In genomic region chr1:159339517-159339916, GRCh38 we compare ENCODE assay signal across 25 cellular contexts. TPM values are rescaled to one million over a fixed set of nuclear protein-coding genes. Genes with fewer than 3 reads are reported as not detected.
DNase-seq lines count a peak whose midpoint lies in the region; ATAC-seq and TF ChIP-seq lines count a peak whose summit lies in the region.
"Had no signal": no experiment of that assay in that cellular context is flagged by ENCODE, and none has a peak within 500 bp of the region (broad histone marks: within the 10 kb centered on the region; RNA-seq: fewer than 3 reads in every experiment).

No MANE protein-coding gene starts in this region.

- H3K27me3 Mint-ChIP-seq in naive thymus-derived CD4-positive, alpha-beta T cell, result peaks cover 0 to 26% (median 20%) of the 10 kb centered on the region in 5 donors
- H3K27me3 Mint-ChIP-seq in endodermal cell (ENCODE audit: insufficient read depth), result no peaks in the 10 kb centered on the region

- TF ChIP-seq CTCF in cardiac fibroblast (IDR thresholded peaks at IDR 0.05; ENCODE audit: low read depth, low read length) (no peak), endodermal cell (conservative IDR thresholded peaks at IDR 0.05) (no peak), left ventricle myocardium inferior (IDR thresholded peaks at IDR 0.05; ENCODE audit: borderline replicate concordance) (no peak), mucosa of descending colon (IDR thresholded peaks at IDR 0.05) (no peak)

- H3K27ac ChIP-seq in naive thymus-derived CD4-positive, alpha-beta T cell (ENCODE audit: low read depth, low read length), result no peak overlapping the region
- H3K27ac ChIP-seq in endodermal cell (ENCODE audit: low read depth, low read length) (no peak overlapping the region), left ventricle myocardium inferior (replicated peaks) (no peak overlapping the region)
- H3K27ac ChIP-seq: heart right ventricle, sigmoid colon, VCaP had no signal

- no peaks in the 10 kb centered on the region for H3K9me3 ChIP-seq in naive thymus-derived CD4-positive, alpha-beta T cell (ENCODE audit: control insufficient read depth in 2 of 3, low read length in 3 of 3)
- H3K9me3 ChIP-seq in endodermal cell (ENCODE audit: control insufficient read depth, low read length), result no peaks in the 10 kb centered on the region
- no peaks in the 10 kb centered on the region for H3K9me3 ChIP-seq in left ventricle myocardium inferior (replicated peaks)
- no peaks in the 10 kb centered on the region for H3K9me3 ChIP-seq in mucosa of descending colon
- H3K9me3 ChIP-seq: sigmoid colon had no signal

- H3K36me3 ChIP-seq in naive thymus-derived CD4-positive, alpha-beta T cell (ENCODE audit: control insufficient read depth in 2 of 3, insufficient read depth in 3 of 3, low read length in 3 of 3), result no peaks in the 10 kb centered on the region
- H3K36me3 ChIP-seq in endodermal cell (ENCODE audit: control insufficient read depth, insufficient read depth, low read length) (no peaks in the 10 kb centered on the region), left ventricle myocardium inferior (no peaks in the 10 kb centered on the region), mucosa of descending colon (ENCODE audit: low read depth) (no peaks in the 10 kb centered on the region)
- H3K36me3 ChIP-seq: heart right ventricle, sigmoid colon had no signal

- no peak overlapping the region for H3K4me3 Mint-ChIP-seq in naive thymus-derived CD4-positive, alpha-beta T cell
- H3K4me3 Mint-ChIP-seq in endodermal cell, result no peak overlapping the region
- H3K4me3 Mint-ChIP-seq: CD4-positive, CD25-positive, alpha-beta regulatory T cell; H9; immature natural killer cell; natural killer cell; stimulated activated effector memory CD8-positive, alpha-beta T cell treated with anti-CD3 and anti-CD28 coated beads, Interleukin-12 subunit alpha, Interleukin-12 subunit beta, amount 100 ng/mL, for 72 hours; T-cell had no signal

- DNase-seq in Caki2 (ENCODE audit: low read depth) (peak; percentile 3), NCI-H226 (peak; percentile 87), cardiac fibroblast (ENCODE audit: low read depth in 2 of 2) (peak; percentile 29 to 52), endodermal cell (no peak), left ventricle myocardium inferior (no peak), mucosa of descending colon (no peak), NCI-H2029 treated with DMSO at 0.1 percent for 48 hours (lab: John Stamatoyannopoulos, UW) (no peak)
- no peak for DNase-seq in naive thymus-derived CD4-positive, alpha-beta T cell
- DNase-seq: activated CD4-positive, alpha-beta T cell treated with anti-CD3 and anti-CD28 coated beads, Interleukin-2, amount 50 U/mL, for 1 hour; activated CD8-positive, alpha-beta memory T cell treated with anti-CD3 and anti-CD28 coated beads, Interleukin-2, amount 50 U/mL, for 4 hours; CD4-positive, CD25-positive, alpha-beta regulatory T cell; DMS53; H9; heart right ventricle; immature natural killer cell; mammary epithelial cell; natural killer cell; NCI-H1417 treated with DMSO at 0.1 percent for 48 hours; NCI-H526; Right ventricle myocardium superior; sigmoid colon; T-cell had no signal

- no peaks in the 10 kb centered on the region for H3K4me1 ChIP-seq in naive thymus-derived CD4-positive, alpha-beta T cell (ENCODE audit: control insufficient read depth in 2 of 2, insufficient read depth in 2 of 2, low read length in 2 of 2)
- peaks cover 6% of the 10 kb centered on the region for H3K4me1 ChIP-seq in endodermal cell (ENCODE audit: control insufficient read depth, insufficient read depth, low read length)
- no peaks in the 10 kb centered on the region for H3K4me1 ChIP-seq in left ventricle myocardium inferior
- no peaks in the 10 kb centered on the region for H3K4me1 ChIP-seq in mucosa of descending colon (ENCODE audit: low read depth)
- H3K4me1 ChIP-seq: heart right ventricle, sigmoid colon had no signal

- no peak overlapping the region for H3K27ac Mint-ChIP-seq in naive thymus-derived CD4-positive, alpha-beta T cell
- no peak overlapping the region for H3K27ac Mint-ChIP-seq in endodermal cell
- H3K27ac Mint-ChIP-seq: CD4-positive, CD25-positive, alpha-beta regulatory T cell; H9; immature natural killer cell; natural killer cell; stimulated activated effector memory CD8-positive, alpha-beta T cell treated with anti-CD3 and anti-CD28 coated beads, Interleukin-12 subunit alpha, Interleukin-12 subunit beta, amount 100 ng/mL, for 72 hours; T-cell had no signal

- intact Hi-C loops in naive thymus-derived CD4-positive, alpha-beta T cell (cut with micrococcal nuclease), result no loop called here
- intact Hi-C loops in left ventricle myocardium inferior (cut with micrococcal nuclease) (no loop called here), mucosa of descending colon (cut with DNase I, micrococcal nuclease) (no loop called here)

- 45 to 67% methylated on average over 1 of the region's 1 CpG for WGBS in endodermal cell (ENCODE audit: insufficient coverage in 1 of 2, insufficient read length in 1 of 2), 2 experiments

- CTCF ChIA-PET in naive thymus-derived CD4-positive, alpha-beta T cell (lab: Charles Lee), result no interaction called here

- POLR2A ChIA-PET in naive thymus-derived CD4-positive, alpha-beta T cell (lab: Charles Lee), result no interaction called here

- in situ Hi-C loops in Caki2 (cut with HindIII; ENCODE audit: low pct_unique_long_range_greater_than_20kb, low sequenced_read_pairs), result no loop called here

- H3K36me3 Mint-ChIP-seq in naive thymus-derived CD4-positive, alpha-beta T cell, result no peaks in the 10 kb centered on the region
- H3K36me3 Mint-ChIP-seq in endodermal cell (ENCODE audit: low read depth), result no peaks in the 10 kb centered on the region
- H3K36me3 Mint-ChIP-seq: CD4-positive, CD25-positive, alpha-beta regulatory T cell; immature natural killer cell; natural killer cell; stimulated activated effector memory CD8-positive, alpha-beta T cell treated with anti-CD3 and anti-CD28 coated beads, Interleukin-12 subunit alpha, Interleukin-12 subunit beta, amount 100 ng/mL, for 72 hours; T-cell had no signal

- peak; percentile 42 for ATAC-seq in naive thymus-derived CD4-positive, alpha-beta T cell
- ATAC-seq in mucosa of descending colon, result no peak
- ATAC-seq: heart right ventricle; natural killer cell; stimulated activated effector memory CD8-positive, alpha-beta T cell treated with anti-CD3 and anti-CD28 coated beads, Interleukin-12 subunit alpha, Interleukin-12 subunit beta, amount 100 ng/mL, for 72 hours; T-cell had no signal

- H3K4me1 Mint-ChIP-seq in naive thymus-derived CD4-positive, alpha-beta T cell, result no peaks in the 10 kb centered on the region
- H3K4me1 Mint-ChIP-seq in endodermal cell, result peaks cover 10% of the 10 kb centered on the region
- H3K4me1 Mint-ChIP-seq: stimulated activated effector memory CD8-positive, alpha-beta T cell treated with anti-CD3 and anti-CD28 coated beads, Interleukin-12 subunit alpha, Interleukin-12 subunit beta, amount 100 ng/mL, for 72 hours; T-cell had no signal

- H3K27me3 ChIP-seq in naive thymus-derived CD4-positive, alpha-beta T cell (ENCODE audit: control insufficient read depth in 2 of 2, insufficient read depth in 2 of 2, low read length in 2 of 2), result no peaks in the 10 kb centered on the region
- H3K27me3 ChIP-seq in endodermal cell (ENCODE audit: control insufficient read depth, insufficient read depth, low read length, poor library complexity, severe bottlenecking) (no peaks in the 10 kb centered on the region), left ventricle myocardium inferior (ENCODE audit: low read depth) (no peaks in the 10 kb centered on the region)
- H3K27me3 ChIP-seq: heart right ventricle, sigmoid colon had no signal

- peaks cover 0 to 14% (median 3%) of the 10 kb centered on the region in 11 donors for H3K9me3 Mint-ChIP-seq in naive thymus-derived CD4-positive, alpha-beta T cell
- peaks cover 25% of the 10 kb centered on the region for H3K9me3 Mint-ChIP-seq in endodermal cell
- H3K9me3 Mint-ChIP-seq: immature natural killer cell; natural killer cell; stimulated activated effector memory CD8-positive, alpha-beta T cell treated with anti-CD3 and anti-CD28 coated beads, Interleukin-12 subunit alpha, Interleukin-12 subunit beta, amount 100 ng/mL, for 72 hours had no signal

- no peak overlapping the region for H3K9ac ChIP-seq in endodermal cell (ENCODE audit: extremely low read depth, low read length, poor library complexity, severe bottlenecking)

- H3K4me3 ChIP-seq in cardiac fibroblast (replicated peaks in 1 of 2; ENCODE audit: low read depth in 2 of 2, low read length in 2 of 2), result no peak overlapping the region
- H3K4me3 ChIP-seq in naive thymus-derived CD4-positive, alpha-beta T cell (ENCODE audit: low read length), result no peak overlapping the region
- H3K4me3 ChIP-seq in endodermal cell (ENCODE audit: low read length), result no peak overlapping the region
- H3K4me3 ChIP-seq in left ventricle myocardium inferior, result no peak overlapping the region
- H3K4me3 ChIP-seq in mucosa of descending colon, result no peak overlapping the region
- H3K4me3 ChIP-seq: heart right ventricle, sigmoid colon had no signal

RNA-seq across cellular contexts. Expression of gene FCER1A, which starts 37.4 kb away (rescaled TPM):
- total RNA-seq in Caki2 (2014; rRNA removed; shearing (Covaris generic); ENCODE audit: low replicate concordance), result not detected in 2 replicates
- total RNA-seq in naive thymus-derived CD4-positive, alpha-beta T cell, result 10 to 100 TPM in 2 of 5 experiments, under 1 TPM in 2, not detected in 1; 0.57 to 43.5 (median 6.2) TPM
- under 1 TPM in 1 of 2 donors, not detected in 1; 0.19 TPM for polyA plus RNA-seq in naive thymus-derived CD4-positive, alpha-beta T cell
- total RNA-seq in endodermal cell (not detected), left ventricle myocardium inferior (0.96 TPM), mucosa of descending colon (1 to 10 TPM in 2 of 3 donors, under 1 TPM in 1; 0.46 to 1.7 (median 1.1) TPM)
- not detected for polyA plus RNA-seq in endodermal cell (2013, experiment 1 of 2)
- polyA plus RNA-seq in endodermal cell (2013, experiment 2 of 2), result not detected
- total RNA-seq: H9, mammary epithelial cell had no signal
- polyA plus RNA-seq: AG04450; CD4-positive, CD25-positive, alpha-beta regulatory T cell; mammary epithelial cell had no signal

Comparison
In these comparisons a context has a peak if more than half of its experiments do, and no peak if none do; other contexts are left out.
1. DNase-seq: peak in Caki2 (single experiment), NCI-H226 (single experiment) and cardiac fibroblast (2 of 2); none in naive thymus-derived CD4-positive, alpha-beta T cell (0 of 9), endodermal cell (single experiment), left ventricle myocardium inferior (single experiment), mucosa of descending colon (0 of 3) and NCI-H2029 treated with DMSO at 0.1 percent for 48 hours (single experiment).